Comparison of ENCODE assay signal across 9 cellular contexts in the genomic region with DNA sequence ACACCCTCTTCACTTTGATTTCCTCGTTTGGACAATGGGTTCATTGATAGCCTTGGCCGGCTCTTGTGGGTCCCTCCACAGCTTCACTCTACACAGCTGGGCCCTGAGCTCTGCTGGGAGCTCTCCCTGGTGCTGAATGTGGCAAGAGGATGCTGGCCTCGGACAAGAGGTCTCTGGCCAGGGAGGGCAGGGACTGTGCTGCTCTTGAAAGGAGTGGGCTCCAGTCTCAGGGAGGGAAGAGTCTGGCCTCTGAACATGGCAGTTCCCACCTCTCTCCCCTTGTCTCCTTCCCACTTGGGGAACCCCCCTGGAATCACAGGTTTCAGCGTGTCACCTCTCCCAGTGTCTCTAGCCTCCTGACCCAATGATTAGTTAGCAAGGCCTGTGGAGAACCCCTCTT. TPM values are rescaled to one million over a fixed set of nuclear protein-coding genes. Genes with fewer than 3 reads are reported as not detected.
DNase-seq lines count a peak whose midpoint lies in the region; ATAC-seq and TF ChIP-seq lines count a peak whose summit lies in the region.
"Had no signal": no experiment of that assay in that cellular context is flagged by ENCODE, and none has a peak within 500 bp of the region (broad histone marks: within the 10 kb centered on the region; RNA-seq: fewer than 3 reads in every experiment).

No MANE protein-coding gene starts in this region.

- peaks cover 0 to 8% of the 10 kb centered on the region in 2 donors for H3K4me1 ChIP-seq in right atrium auricular region
- peaks cover 40% of the 10 kb centered on the region for H3K4me1 ChIP-seq in SJCRH30

- no peak overlapping the region for H3K27ac ChIP-seq in right atrium auricular region
- no peak overlapping the region for H3K27ac ChIP-seq in SJCRH30
- no peak overlapping the region for H3K27ac ChIP-seq in neural cell (ENCODE audit: low read length)

- H3K9me3 ChIP-seq in right atrium auricular region (no peaks in the 10 kb centered on the region), SJCRH30 (replicated peaks) (no peaks in the 10 kb centered on the region), neural cell (ENCODE audit: low read length) (no peaks in the 10 kb centered on the region)

- H3K27me3 Mint-ChIP-seq in stimulated activated memory B cell treated with anti-CD40 and anti-IgM and Interleukin-4, amounts not matched to agents 10 μg/mL and 1 μg/mL and 100 μg/mL, for 72 hours = peaks cover 87% of the 10 kb centered on the region

- no peak overlapping the region for H3K4me3 ChIP-seq in right atrium auricular region
- H3K4me3 ChIP-seq in SJCRH30 = no peak overlapping the region
- no peak overlapping the region for H3K4me3 ChIP-seq in epithelial cell of proximal tubule (ENCODE audit: low read depth, low read length)
- H3K4me3 ChIP-seq in neural cell (ENCODE audit: low read length) = no peak overlapping the region

- no peaks in the 10 kb centered on the region for H3K36me3 ChIP-seq in right atrium auricular region
- no peaks in the 10 kb centered on the region for H3K36me3 ChIP-seq in SJCRH30
- H3K36me3 ChIP-seq in neural cell (ENCODE audit: insufficient read depth, low read length) = no peaks in the 10 kb centered on the region

- H3K4me1 Mint-ChIP-seq in stimulated activated memory B cell treated with anti-CD40 and anti-IgM and Interleukin-4, amounts not matched to agents 10 μg/mL and 1 μg/mL and 100 μg/mL, for 72 hours = peaks cover 13% of the 10 kb centered on the region

- DNase-seq in Right ventricle myocardium superior = peak; percentile 65
- no peak for DNase-seq in right atrium auricular region (ENCODE audit: low spot score)
- DNase-seq in SJCRH30 = peak; percentile 86 to 91
- peak; percentile 13 for DNase-seq in epithelial cell of proximal tubule (ENCODE audit: low read depth)
- no peak for DNase-seq in 8988T
- DNase-seq: activated B cell treated with CpG ODN at 0.5 μM for 24 hours had no signal

- no peaks in the 10 kb centered on the region for H3K9me2 ChIP-seq in neural cell (ENCODE audit: insufficient read depth, low read length)

- H3K27ac Mint-ChIP-seq in stimulated activated memory B cell treated with anti-CD40 and anti-IgM and Interleukin-4, amounts not matched to agents 10 μg/mL and 1 μg/mL and 100 μg/mL, for 72 hours = no peak overlapping the region
- H3K27ac Mint-ChIP-seq: activated B cell treated with CpG ODN at 0.5 μM for 24 hours had no signal

- intact Hi-C loops in Right ventricle myocardium superior (cut with DNase I) = no loop called here

- H3K79me2 ChIP-seq in neural cell (replicated peaks; ENCODE audit: insufficient read depth, low read length) = no peaks in the 10 kb centered on the region

- H3K27me3 ChIP-seq in right atrium auricular region (peaks cover 0 to 23% of the 10 kb centered on the region in 2 donors), SJCRH30 (no peaks in the 10 kb centered on the region), neural cell (ENCODE audit: insufficient read depth, low read depth, low read length) (peaks cover 31% of the 10 kb centered on the region)

- H3K4me3 Mint-ChIP-seq in stimulated activated memory B cell treated with anti-CD40 and anti-IgM and Interleukin-4, amounts not matched to agents 10 μg/mL and 1 μg/mL and 100 μg/mL, for 72 hours = no peak overlapping the region
- H3K4me3 Mint-ChIP-seq: activated B cell treated with CpG ODN at 0.5 μM for 24 hours had no signal

- H3K9me3 Mint-ChIP-seq in stimulated activated memory B cell treated with anti-CD40 and anti-IgM and Interleukin-4, amounts not matched to agents 10 μg/mL and 1 μg/mL and 100 μg/mL, for 72 hours = peaks cover 4% of the 10 kb centered on the region
- H3K9me3 Mint-ChIP-seq: activated B cell treated with CpG ODN at 0.5 μM for 24 hours had no signal

- no peak for TF ChIP-seq EP300 in neural cell (conservative IDR thresholded peaks at IDR 0.05; ENCODE audit: poor library complexity, severe bottlenecking)

- no peak overlapping the region for H3K4me2 ChIP-seq in neural cell (ENCODE audit: low read length)

- ATAC-seq in Right ventricle myocardium superior (ENCODE audit: poor library complexity) = peak; percentile 79
- no peak for ATAC-seq in GM21529 (IDR thresholded peaks at IDR 0.05; ENCODE audit: unreplicated experiment)
- no peak for ATAC-seq in stimulated activated memory B cell treated with anti-CD40 and anti-IgM and Interleukin-4, amounts not matched to agents 10 μg/mL and 1 μg/mL and 100 μg/mL, for 72 hours

- no peaks in the 10 kb centered on the region for H4K20me1 ChIP-seq in neural cell (ENCODE audit: insufficient read depth)

- TF ChIP-seq CTCF in right atrium auricular region (IDR thresholded peaks at IDR 0.05) (no peak), epithelial cell of proximal tubule (conservative IDR thresholded peaks at IDR 0.05; ENCODE audit: low read depth, low read length) (no peak), neural cell (IDR thresholded peaks at IDR 0.05; ENCODE audit: poor library complexity, severe bottlenecking) (no peak)

- no peaks in the 10 kb centered on the region for H3K36me3 Mint-ChIP-seq in stimulated activated memory B cell treated with anti-CD40 and anti-IgM and Interleukin-4, amounts not matched to agents 10 μg/mL and 1 μg/mL and 100 μg/mL, for 72 hours

- TF ChIP-seq RAD21 in neural cell (conservative IDR thresholded peaks at IDR 0.05) = no peak

- no peak overlapping the region for H2AFZ ChIP-seq in neural cell (ENCODE audit: low read depth, low read length)

- H3K9ac ChIP-seq in neural cell (ENCODE audit: low read length) = no peak overlapping the region

- H3F3A ChIP-seq in neural cell (ENCODE audit: insufficient read depth, low read length, poor library complexity, severe bottlenecking) = no peaks in the 10 kb centered on the region

TF ChIP-seq in neural cell, 6 proteins besides CTCF, POLR2A, EP300 and RAD21:
- TF ChIP-seq TAF1 (IDR thresholded peaks at IDR 0.05; ENCODE audit: low read depth) = no peak
- no peak for TF ChIP-seq POLR2AphosphoS5 (IDR thresholded peaks at IDR 0.05)
- TF ChIP-seq SMC3 (conservative IDR thresholded peaks at IDR 0.05; ENCODE audit: poor library complexity) = no peak
- peak; percentile 70 for TF ChIP-seq REST (IDR thresholded peaks at IDR 0.05; ENCODE audit: borderline replicate concordance)
- no peak for TF ChIP-seq EZH2 (IDR thresholded peaks at IDR 0.05; ENCODE audit: borderline replicate concordance, insufficient read depth, low read length, poor library complexity, severe bottlenecking)

RNA-seq across cellular contexts. Expression of gene CABP7, which starts 3.0 kb away (rescaled TPM):
- total RNA-seq in Right ventricle myocardium superior (not detected), right atrium auricular region (not detected), epithelial cell of proximal tubule (0.22 TPM in 1 of 2 replicates, not detected in the other)
- total RNA-seq in SJCRH30 (2014; rRNA removed; shearing (Covaris generic)) = 0.06 TPM in 1 of 2 replicates, not detected in the other
- 0.67 and 0.90 TPM in 2 replicates for polyA plus RNA-seq in neural cell
- 0.23 and 0.24 TPM in 2 replicates for polyA minus RNA-seq in neural cell

RNA-seq across cellular contexts. Expression of gene ZMAT5, which starts 50.0 kb away (rescaled TPM):
- total RNA-seq in Right ventricle myocardium superior (20.3 TPM), right atrium auricular region (10 to 100 TPM; 17.0 to 22.9 TPM), epithelial cell of proximal tubule (24.8 and 27.3 TPM in 2 replicates)
- 16.1 and 16.8 TPM in 2 replicates for total RNA-seq in SJCRH30 (2014; rRNA removed; shearing (Covaris generic))
- polyA plus RNA-seq in neural cell = 54.9 and 57.9 TPM in 2 replicates
- 12.8 and 18.3 TPM in 2 replicates for polyA minus RNA-seq in neural cell

RNA-seq across cellular contexts. Expression of gene UQCR10, which starts 50.4 kb away (rescaled TPM):
- 381 TPM for total RNA-seq in Right ventricle myocardium superior
- total RNA-seq in right atrium auricular region = 100 to 1,000 TPM; 125 to 137 TPM
- 100 and 116 TPM in 2 replicates for total RNA-seq in SJCRH30 (2014; rRNA removed; shearing (Covaris generic))
- 72.5 and 173 TPM in 2 replicates for total RNA-seq in epithelial cell of proximal tubule
- 192 and 234 TPM in 2 replicates for polyA plus RNA-seq in neural cell
- polyA minus RNA-seq in neural cell = 47.5 and 60.8 TPM in 2 replicates

Comparison
In these comparisons a context has a peak if more than half of its experiments do, and no peak if none do; other contexts are left out.
1. DNase-seq: peak in Right ventricle myocardium superior (single experiment), SJCRH30 (2 of 2) and epithelial cell of proximal tubule (single experiment); none in right atrium auricular region (single experiment) and 8988T (single experiment).